Comparison of ENCODE assay signal across 10 cellular contexts in genomic region chr1:67748147-67748546, GRCh38.
DNase-seq lines count a peak whose midpoint lies in the region; ATAC-seq and TF ChIP-seq lines count a peak whose summit lies in the region.
"Had no signal": no experiment of that assay in that cellular context is flagged by ENCODE, and none has a peak within 500 bp of the region (broad histone marks: within the 10 kb centered on the region; RNA-seq: fewer than 3 reads in every experiment).

No MANE protein-coding gene starts in this region.

- peak overlapping the region; percentile 68 for H3K4me2 ChIP-seq in PC-9

- H3K27ac ChIP-seq in PC-9 (peak overlapping the region; percentile 91), rectal smooth muscle tissue (ENCODE audit: low read depth, low read length) (peak overlapping the region; percentile 80), substantia nigra (ENCODE audit: low read depth, low read length, poor library complexity, severe bottlenecking) (no peak overlapping the region)

- H3K4me1 ChIP-seq in PC-9 (replicated peaks; ENCODE audit: insufficient read depth) (peaks cover 55% of the 10 kb centered on the region), rectal smooth muscle tissue (ENCODE audit: control insufficient read depth, insufficient read depth, low read length) (peaks cover 25% of the 10 kb centered on the region)

- intact Hi-C loops in PC-9 (cut with micrococcal nuclease; ENCODE audit: unreplicated experiment) = loop anchor here (2.0 to 10.0 kb wide), 3 partner anchors 39 to 373 kb away; no protein-coding TSS in a partner anchor

- no peak for DNase-seq in AG10803 (ENCODE audit: low read depth)
- no peak for DNase-seq in PC-9
- no peak for DNase-seq in foreskin fibroblast
- no peak for DNase-seq in stimulated activated CD4-positive, alpha-beta T cell treated with anti-CD3 and anti-CD28 coated beads, Interleukin-1b, Interleukin-23, amount 100 ng/mL, for 48 hours
- no peak for DNase-seq in substantia nigra (lab: John Stamatoyannopoulos, UW)
- DNase-seq in stimulated activated CD4-positive, alpha-beta T cell treated with anti-CD3 and anti-CD28 coated beads, Interleukin-4, amount 100 ng/mL, for 1 hour = no peak
- DNase-seq: CD4-positive, CD25-positive, alpha-beta regulatory T cell; T-helper 1 cell had no signal

- BruUV-seq in PC-9 (replicated peaks; lab: Mats Ljungman, UMichigan) = no TSS peak

- CTCF ChIA-PET in PC-9 (lab: Charles Lee) = interaction anchor here (0.6 kb wide), 1 partner anchor 53 kb away, joined by 12 read pairs; no protein-coding TSS in a partner anchor

- H3K27me3 ChIP-seq in PC-9 (ENCODE audit: insufficient read depth, low read depth) (no peaks in the 10 kb centered on the region), rectal smooth muscle tissue (ENCODE audit: control insufficient read depth, insufficient read depth, low read length) (no peaks in the 10 kb centered on the region)

- TF ChIP-seq CTCF in AG10803 (conservative IDR thresholded peaks at IDR 0.05; ENCODE audit: low read length) = no peak
- TF ChIP-seq CTCF in PC-9 (conservative IDR thresholded peaks at IDR 0.05) = no peak
- no peak for TF ChIP-seq CTCF in foreskin fibroblast (IDR thresholded peaks at IDR 0.05; ENCODE audit: low read depth, low read length)

- H3K9me2 ChIP-seq in PC-9 (ENCODE audit: insufficient read depth) = no peaks in the 10 kb centered on the region

- H3K4me3 ChIP-seq in AG10803 (ENCODE audit: low read length) (peak overlapping the region; percentile 46), PC-9 (peak overlapping the region; percentile 42; the same call in 1 of the 2 replicates), foreskin fibroblast (ENCODE audit: low read depth in 1 of 2, low read length in 2 of 2) (peak overlapping the region; percentile 27 to 53), rectal smooth muscle tissue (ENCODE audit: low read length) (peak overlapping the region; percentile 31)

- 0 out of 2 replicates have a peak, but pooled peaks cover 9% of the 10 kb centered on the region for H3K36me3 ChIP-seq in PC-9 (ENCODE audit: low read depth)
- H3K36me3 ChIP-seq in rectal smooth muscle tissue (ENCODE audit: control insufficient read depth, insufficient read depth, low read length) = no peaks in the 10 kb centered on the region

- ATAC-seq in HG02623 (IDR thresholded peaks at IDR 0.05; ENCODE audit: unreplicated experiment) = no peak

- POLR2A ChIA-PET in PC-9 (lab: Charles Lee; ENCODE audit: unreplicated experiment) = no interaction called here

- no peaks in the 10 kb centered on the region for H3K9me3 ChIP-seq in PC-9 (ENCODE audit: insufficient read depth, low read depth)

- no peak overlapping the region for H3K9ac ChIP-seq in rectal smooth muscle tissue (ENCODE audit: low read length)

- H3F3A ChIP-seq in PC-9 (ENCODE audit: insufficient read depth, low read depth) = peaks cover 36% of the 10 kb centered on the region

- H3K79me2 ChIP-seq in PC-9 (ENCODE audit: low read depth) = peaks cover 27% of the 10 kb centered on the region

- H4K20me1 ChIP-seq in PC-9 (ENCODE audit: insufficient read depth) = no peaks in the 10 kb centered on the region

- H2AFZ ChIP-seq in PC-9 = no peak overlapping the region
